Comparison of ENCODE assay signal across 17 cellular contexts in the genomic region with DNA sequence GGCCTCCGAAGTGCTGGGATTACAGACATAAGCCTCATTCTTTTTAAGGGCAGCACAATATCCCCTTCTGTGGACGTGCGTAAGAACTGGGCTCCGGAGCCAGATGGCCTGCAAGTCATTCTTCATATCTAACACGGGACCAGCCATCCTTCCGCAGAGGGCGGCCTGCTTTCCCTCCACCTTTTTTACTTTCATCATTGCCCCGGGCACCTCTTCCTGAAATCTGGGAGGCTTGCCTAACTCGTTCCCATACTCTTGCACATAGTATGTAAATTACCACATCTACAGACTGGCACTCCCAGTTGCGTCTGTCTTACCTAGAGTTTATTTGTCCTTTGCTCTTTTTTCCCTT. TPM values are rescaled to one million over a fixed set of nuclear protein-coding genes. Genes with fewer than 3 reads are reported as not detected.
DNase-seq lines count a peak whose midpoint lies in the region; TF ChIP-seq lines count a peak whose summit lies in the region.
"Had no signal": no experiment of that assay in that cellular context is flagged by ENCODE, and none has a peak within 500 bp of the region (broad histone marks: within the 10 kb centered on the region; RNA-seq: fewer than 3 reads in every experiment).

No MANE protein-coding gene starts in this region.

- no peak overlapping the region for H3K56ac ChIP-seq in mesendoderm (ENCODE audit: low read length)

- no peak overlapping the region for H3K18ac ChIP-seq in mesendoderm (ENCODE audit: low read length)

- H3K9me3 ChIP-seq in BLaER1 treated with 17β-estradiol and CSF1 and Interleukin-3, amounts not matched to agents 10 nM and 100 nM (replicated peaks in 1 of 11), result no peaks in the 10 kb centered on the region
- H3K9me3 ChIP-seq: BLaER1, HAP-1 had no signal

- no peaks in the 10 kb centered on the region for H3K27me3 ChIP-seq in BLaER1 treated with 17β-estradiol and CSF1 and Interleukin-3, amounts not matched to agents 10 nM and 100 nM
- no peaks in the 10 kb centered on the region for H3K27me3 ChIP-seq in mesendoderm (ENCODE audit: insufficient read depth, low read length, poor library complexity)
- H3K27me3 ChIP-seq: BLaER1 had no signal

- H3K4me3 ChIP-seq in BLaER1 treated with 17β-estradiol and CSF1 and Interleukin-3, amounts not matched to agents 10 nM and 100 nM, result no peak overlapping the region
- H3K4me3 ChIP-seq in epithelial cell of esophagus (ENCODE audit: low read length), result no peak overlapping the region
- H3K4me3 ChIP-seq in mesendoderm (ENCODE audit: low read length), result no peak overlapping the region
- H3K4me3 ChIP-seq: BLaER1, GM12878, GM23248, HAP-1, K562 had no signal

- no peak overlapping the region for H2AK5ac ChIP-seq in mesendoderm (ENCODE audit: low read length)

- no peak overlapping the region for H4K8ac ChIP-seq in mesendoderm (ENCODE audit: low read depth, low read length)

- WGBS in mesendoderm (ENCODE audit: extremely low coverage, insufficient coverage, low lambda C conversion rate), result no CpG with 5 or more reads among the region's 10 CpGs

- H3K27ac ChIP-seq in BLaER1 treated with 17β-estradiol and CSF1 and Interleukin-3, amounts not matched to agents 10 nM and 100 nM, result no peak overlapping the region
- H3K27ac ChIP-seq in mesendoderm (ENCODE audit: low read depth, low read length), result no peak overlapping the region
- H3K27ac ChIP-seq: BLaER1, GM23248 had no signal

- peak overlapping the region in 7 of 11 experiments; percentile 42 to 81 (median 67); a peak in 13 of 22 replicates for H3K4me2 ChIP-seq in BLaER1 treated with 17β-estradiol and CSF1 and Interleukin-3, amounts not matched to agents 10 nM and 100 nM
- H3K4me2 ChIP-seq in mesendoderm (ENCODE audit: low read length), result no peak overlapping the region

- no peak overlapping the region for H2BK120ac ChIP-seq in mesendoderm (ENCODE audit: low read depth, low read length)

- peaks cover 8 to 21% (median 17%) of the 10 kb centered on the region in 10 experiments; a peak in 19 of 20 replicates for H3K4me1 ChIP-seq in BLaER1 treated with 17β-estradiol and CSF1 and Interleukin-3, amounts not matched to agents 10 nM and 100 nM
- no peaks in the 10 kb centered on the region for H3K4me1 ChIP-seq in mesendoderm (ENCODE audit: control insufficient read depth, low read depth, low read length)
- H3K4me1 ChIP-seq: HAP-1 had no signal

- H4K5ac ChIP-seq in mesendoderm (ENCODE audit: low read length), result no peak overlapping the region

- no peaks in the 10 kb centered on the region for H3K79me2 ChIP-seq in mesendoderm (ENCODE audit: control insufficient read depth, insufficient read depth, low read length)

- H3K36me3 ChIP-seq in BLaER1 treated with 17β-estradiol and CSF1 and Interleukin-3, amounts not matched to agents 10 nM and 100 nM, result no peaks in the 10 kb centered on the region
- no peaks in the 10 kb centered on the region for H3K36me3 ChIP-seq in mesendoderm (ENCODE audit: control insufficient read depth, insufficient read depth, low read length)
- H3K36me3 ChIP-seq: BLaER1, HAP-1 had no signal

- DNase-seq in NCI-H82 (lab: John Stamatoyannopoulos, UW) (peak; percentile 68), epithelial cell of esophagus (ENCODE audit: low read depth) (peak; percentile 79), mesendoderm (peak; percentile 7), SKM-1 treated with dmso at 0.1 percent for 144 hours (lab: John Stamatoyannopoulos, UW; ENCODE audit: unreplicated experiment) (no peak), NOMO-1 treated with DMSO at 0.1 percent for 48 hours (lab: John Stamatoyannopoulos, UW; ENCODE audit: unreplicated experiment) (no peak)
- no peak for DNase-seq in effector CD4-positive, alpha-beta T cell
- DNase-seq in activated T-cell treated with anti-CD3 and anti-CD28 coated beads, Interleukin-2, amount 50 U/mL, for 48 hours, result no peak
- DNase-seq: GM23248, NCI-H1105, NCI-H1694, NCI-H2081 treated with DMSO at 0.1 percent for 48 hours, PC-3 had no signal

- no peak overlapping the region for H3K9ac ChIP-seq in BLaER1 treated with 17β-estradiol and CSF1 and Interleukin-3, amounts not matched to agents 10 nM and 100 nM
- H3K9ac ChIP-seq in mesendoderm (ENCODE audit: low read length), result no peak overlapping the region
- H3K9ac ChIP-seq: BLaER1, GM23248 had no signal

- H3K79me1 ChIP-seq in mesendoderm (ENCODE audit: low read length), result no peaks in the 10 kb centered on the region

- no peaks in the 10 kb centered on the region for H4K20me1 ChIP-seq in BLaER1 treated with 17β-estradiol and CSF1 and Interleukin-3, amounts not matched to agents 10 nM and 100 nM
- H4K20me1 ChIP-seq: BLaER1 had no signal

- H2BK5ac ChIP-seq in mesendoderm (ENCODE audit: low read length), result no peak overlapping the region

- no peak overlapping the region for H2BK15ac ChIP-seq in mesendoderm (replicated peaks; ENCODE audit: low read depth)

- no peak overlapping the region for H3K4ac ChIP-seq in mesendoderm (ENCODE audit: low read depth, low read length)

- no peak overlapping the region for H3K23ac ChIP-seq in mesendoderm (ENCODE audit: low read length)

- no peak for TF ChIP-seq CTCF in epithelial cell of esophagus (IDR thresholded peaks at IDR 0.05; ENCODE audit: insufficient read depth, low read depth, low read length, missing control alignments)

RNA-seq across cellular contexts. Expression of a gene that starts 29.9 kb away (rescaled TPM):
- 8.1 TPM for polyA plus RNA-seq in mesendoderm (2013, experiment 1 of 2)
- polyA plus RNA-seq in mesendoderm (2013, experiment 2 of 2), result 8.0 TPM

Comparison
In these comparisons a context has a peak if more than half of its experiments do, and no peak if none do; other contexts are left out.
1. DNase-seq: peak in NCI-H82 (single experiment), epithelial cell of esophagus (single experiment) and mesendoderm (single experiment); none in effector CD4-positive, alpha-beta T cell (single experiment), SKM-1 treated with dmso at 0.1 percent for 144 hours (single experiment), NOMO-1 treated with DMSO at 0.1 percent for 48 hours (single experiment) and activated T-cell treated with anti-CD3 and anti-CD28 coated beads, Interleukin-2, amount 50 U/mL, for 48 hours (0 of 2).